8 cellular contexts compared by ENCODE assay signal in genomic region chr3:69385723-69386483, GRCh38. TPM values are rescaled to one million over a fixed set of nuclear protein-coding genes. Genes with fewer than 3 reads are reported as not detected.
A peak's percentile ranks its signal among the peaks of the same experiment; 100 is the strongest.
DNase-seq lines count a peak whose midpoint lies in the region; ATAC-seq and TF ChIP-seq lines count a peak whose summit lies in the region.

Gene FRMD4B, minus strand, starts transcription at chr3:69386088. Its CDS starts 99 bp downstream, at chr3:69385989.

- H3K4me1 Mint-ChIP-seq in activated naive CD8-positive, alpha-beta T cell treated with anti-CD3 and anti-CD28 coated beads for 36 hours: peaks cover 4% of the 10 kb centered on the region
- peaks cover 30% of the 10 kb centered on the region for H3K4me1 Mint-ChIP-seq in glutamatergic neuron (ENCODE audit: low read depth, unreplicated experiment)

- H4K20me1 ChIP-seq in neural cell (ENCODE audit: insufficient read depth): no peaks in the 10 kb centered on the region

- peak within 1 kb of the TSS; percentile 65 for H3K4me3 Mint-ChIP-seq in activated naive CD8-positive, alpha-beta T cell treated with anti-CD3 and anti-CD28 coated beads for 36 hours
- peak within 1 kb of the TSS; percentile 84 for H3K4me3 Mint-ChIP-seq in glutamatergic neuron (ENCODE audit: unreplicated experiment)

- H3K36me3 Mint-ChIP-seq in activated naive CD8-positive, alpha-beta T cell treated with anti-CD3 and anti-CD28 coated beads for 36 hours: no peaks in the 10 kb centered on the region
- no peaks in the 10 kb centered on the region for H3K36me3 Mint-ChIP-seq in glutamatergic neuron (ENCODE audit: unreplicated experiment)

- H3K4me3 ChIP-seq in GM08714 (ENCODE audit: low read length) (peak within 1 kb of the TSS; percentile 47; the same call in 1 of the 2 replicates), neural cell (ENCODE audit: low read length) (peak within 1 kb of the TSS; percentile 66)

- H3K4me2 ChIP-seq in neural cell (ENCODE audit: low read length): peak within 1 kb of the TSS; percentile 47

- TF ChIP-seq EP300 in neural cell (conservative IDR thresholded peaks at IDR 0.05; ENCODE audit: poor library complexity, severe bottlenecking): no peak

- DNase-seq in M059J (ENCODE audit: low read depth) (peak; percentile 38), glutamatergic neuron (peak; percentile 65), ureter (ENCODE audit: low spot score) (peak; percentile 48)
- peak; percentile 38 for DNase-seq in activated naive CD8-positive, alpha-beta T cell treated with anti-CD3 and anti-CD28 coated beads for 36 hours

- H3K79me2 ChIP-seq in neural cell (replicated peaks; ENCODE audit: insufficient read depth, low read length): no peaks in the 10 kb centered on the region

- no peak within 1 kb of the TSS for H2AFZ ChIP-seq in neural cell (ENCODE audit: low read depth, low read length)

- H3K27me3 ChIP-seq in neural cell (ENCODE audit: insufficient read depth, low read depth, low read length): peaks cover 24% of the 10 kb centered on the region

- no peaks in the 10 kb centered on the region for H3F3A ChIP-seq in neural cell (ENCODE audit: insufficient read depth, low read length, poor library complexity, severe bottlenecking)

- H3K9me3 ChIP-seq in neural cell (ENCODE audit: low read length): no peaks in the 10 kb centered on the region

- peaks cover 74% of the 10 kb centered on the region for H3K27me3 Mint-ChIP-seq in activated naive CD8-positive, alpha-beta T cell treated with anti-CD3 and anti-CD28 coated beads for 36 hours
- H3K27me3 Mint-ChIP-seq in glutamatergic neuron (ENCODE audit: unreplicated experiment): peaks cover 2% of the 10 kb centered on the region

- no peak for ATAC-seq in GM18861 (IDR thresholded peaks at IDR 0.05; ENCODE audit: unreplicated experiment)
- ATAC-seq in HG03025 (IDR thresholded peaks at IDR 0.05; ENCODE audit: low FRiP score, unreplicated experiment): no peak

- H3K9ac ChIP-seq in neural cell (ENCODE audit: low read length): peak within 1 kb of the TSS; percentile 20

- no peak for TF ChIP-seq RAD21 in neural cell (conservative IDR thresholded peaks at IDR 0.05)

- H3K9me2 ChIP-seq in neural cell (ENCODE audit: insufficient read depth, low read length): no peaks in the 10 kb centered on the region

- H3K27ac ChIP-seq in neural cell (ENCODE audit: low read length): no peak within 1 kb of the TSS

- H3K36me3 ChIP-seq in neural cell (ENCODE audit: insufficient read depth, low read length): no peaks in the 10 kb centered on the region

- no peaks in the 10 kb centered on the region for H3K9me3 Mint-ChIP-seq in activated naive CD8-positive, alpha-beta T cell treated with anti-CD3 and anti-CD28 coated beads for 36 hours
- peaks cover 2% of the 10 kb centered on the region for H3K9me3 Mint-ChIP-seq in glutamatergic neuron (ENCODE audit: unreplicated experiment)

- TF ChIP-seq CTCF in glutamatergic neuron (IDR thresholded peaks at IDR 0.05; ENCODE audit: partially characterized antibody, unreplicated experiment) (no peak), neural cell (IDR thresholded peaks at IDR 0.05; ENCODE audit: poor library complexity, severe bottlenecking) (no peak)

- H3K27ac Mint-ChIP-seq in activated naive CD8-positive, alpha-beta T cell treated with anti-CD3 and anti-CD28 coated beads for 36 hours: no peak within 1 kb of the TSS
- no peak within 1 kb of the TSS for H3K27ac Mint-ChIP-seq in glutamatergic neuron (ENCODE audit: unreplicated experiment)

TF ChIP-seq in neural cell, 6 proteins besides CTCF, POLR2A, EP300 and RAD21:
- no peak for TF ChIP-seq TAF1 (IDR thresholded peaks at IDR 0.05; ENCODE audit: low read depth)
- TF ChIP-seq SMC3 (conservative IDR thresholded peaks at IDR 0.05; ENCODE audit: poor library complexity): no peak
- TF ChIP-seq MXI1 (conservative IDR thresholded peaks at IDR 0.05; ENCODE audit: poor library complexity, severe bottlenecking): no peak
- TF ChIP-seq REST (IDR thresholded peaks at IDR 0.05; ENCODE audit: borderline replicate concordance): no peak
- peak; percentile 56 for TF ChIP-seq EZH2 (IDR thresholded peaks at IDR 0.05; ENCODE audit: borderline replicate concordance, insufficient read depth, low read length, poor library complexity, severe bottlenecking)

RNA-seq across cellular contexts. Expression of gene FRMD4B, which starts in this region (rescaled TPM):
- 0.07 and 0.25 TPM in 2 replicates for total RNA-seq in M059J (2014; rRNA removed; shearing (Covaris generic))
- total RNA-seq in activated naive CD8-positive, alpha-beta T cell treated with anti-CD3 and anti-CD28 coated beads for 36 hours: 1 to 10 TPM; 6.1 to 7.1 TPM
- 3.9 TPM for total RNA-seq in glutamatergic neuron (ENCODE audit: unreplicated experiment)
- 4.8 and 6.2 TPM in 2 replicates for polyA plus RNA-seq in neural cell
- polyA minus RNA-seq in neural cell: 11.9 and 12.7 TPM in 2 replicates
- total RNA-seq in ureter: 28.6 TPM

Comparison
In these comparisons a context has a peak if more than half of its experiments do, and no peak if none do; other contexts are left out.
1. Peak in DNase-seq in M059J; RNA of the gene not detected or under 1 TPM.